ENCODE assay signal across 2 cellular contexts in the genomic region with DNA sequence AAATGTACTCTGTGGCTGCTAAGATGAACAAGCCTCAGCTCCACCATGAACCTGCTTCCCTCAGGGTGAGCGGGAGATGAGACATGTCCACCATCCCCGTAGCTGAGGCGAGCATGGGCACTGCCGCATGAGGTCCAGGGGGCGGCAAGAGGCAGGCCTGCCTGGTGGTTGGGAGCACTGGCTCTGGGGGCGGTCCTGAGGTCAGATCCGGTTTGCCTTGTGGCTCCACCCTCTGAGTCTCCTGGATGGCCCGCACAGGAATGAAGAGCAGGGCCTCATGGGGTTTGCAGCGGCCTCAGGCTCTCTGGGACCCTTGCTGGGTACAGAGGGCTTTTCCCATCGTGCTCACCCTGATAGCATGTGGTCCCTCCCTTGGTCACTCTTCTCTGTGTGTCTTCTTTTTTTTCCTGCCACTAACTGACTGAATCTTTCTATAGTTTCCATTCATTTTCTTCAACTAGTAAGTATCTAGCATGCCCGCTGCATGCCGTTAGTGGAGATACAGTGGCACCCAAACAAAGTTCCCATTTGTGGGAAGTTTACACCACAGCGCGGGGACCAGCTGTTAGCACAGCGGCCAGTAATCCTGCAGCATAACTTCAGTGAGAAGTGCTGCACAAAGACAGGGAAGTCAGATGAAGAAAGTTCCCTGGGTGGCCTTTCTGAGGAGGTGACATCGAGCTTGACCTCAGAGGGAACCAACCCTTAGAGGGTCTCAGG.
TF ChIP-seq lines count a peak whose summit lies in the region.

No MANE protein-coding gene starts in this region.

TF ChIP-seq in K562, 482 proteins besides CTCF, POLR2A, EP300 and RAD21:
- no peak for TF ChIP-seq PYGO2 (tag; IDR thresholded peaks at IDR 0.05)
- TF ChIP-seq, protein P1, sequence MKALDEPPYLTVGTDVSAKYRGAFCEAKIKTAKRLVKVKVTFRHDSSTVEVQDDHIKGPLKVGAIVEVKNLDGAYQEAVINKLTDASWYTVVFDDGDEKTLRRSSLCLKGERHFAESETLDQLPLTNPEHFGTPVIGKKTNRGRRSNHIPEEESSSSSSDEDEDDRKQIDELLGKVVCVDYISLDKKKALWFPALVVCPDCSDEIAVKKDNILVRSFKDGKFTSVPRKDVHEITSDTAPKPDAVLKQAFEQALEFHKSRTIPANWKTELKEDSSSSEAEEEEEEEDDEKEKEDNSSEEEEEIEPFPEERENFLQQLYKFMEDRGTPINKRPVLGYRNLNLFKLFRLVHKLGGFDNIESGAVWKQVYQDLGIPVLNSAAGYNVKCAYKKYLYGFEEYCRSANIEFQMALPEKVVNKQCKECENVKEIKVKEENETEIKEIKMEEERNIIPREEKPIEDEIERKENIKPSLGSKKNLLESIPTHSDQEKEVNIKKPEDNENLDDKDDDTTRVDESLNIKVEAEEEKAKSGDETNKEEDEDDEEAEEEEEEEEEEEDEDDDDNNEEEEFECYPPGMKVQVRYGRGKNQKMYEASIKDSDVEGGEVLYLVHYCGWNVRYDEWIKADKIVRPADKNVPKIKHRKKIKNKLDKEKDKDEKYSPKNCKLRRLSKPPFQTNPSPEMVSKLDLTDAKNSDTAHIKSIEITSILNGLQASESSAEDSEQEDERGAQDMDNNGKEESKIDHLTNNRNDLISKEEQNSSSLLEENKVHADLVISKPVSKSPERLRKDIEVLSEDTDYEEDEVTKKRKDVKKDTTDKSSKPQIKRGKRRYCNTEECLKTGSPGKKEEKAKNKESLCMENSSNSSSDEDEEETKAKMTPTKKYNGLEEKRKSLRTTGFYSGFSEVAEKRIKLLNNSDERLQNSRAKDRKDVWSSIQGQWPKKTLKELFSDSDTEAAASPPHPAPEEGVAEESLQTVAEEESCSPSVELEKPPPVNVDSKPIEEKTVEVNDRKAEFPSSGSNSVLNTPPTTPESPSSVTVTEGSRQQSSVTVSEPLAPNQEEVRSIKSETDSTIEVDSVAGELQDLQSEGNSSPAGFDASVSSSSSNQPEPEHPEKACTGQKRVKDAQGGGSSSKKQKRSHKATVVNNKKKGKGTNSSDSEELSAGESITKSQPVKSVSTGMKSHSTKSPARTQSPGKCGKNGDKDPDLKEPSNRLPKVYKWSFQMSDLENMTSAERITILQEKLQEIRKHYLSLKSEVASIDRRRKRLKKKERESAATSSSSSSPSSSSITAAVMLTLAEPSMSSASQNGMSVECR (CRISPR knock-in tag; IDR thresholded peaks at IDR 0.05) = no peak
- peak; percentile 64 for TF ChIP-seq POLR2G (IDR thresholded peaks at IDR 0.05; ENCODE audit: low read depth, low read length)
- TF ChIP-seq NR4A1 (CRISPR knock-in tag; IDR thresholded peaks at IDR 0.05) = no peak
- TF ChIP-seq NR4A1 (tag; IDR thresholded peaks at IDR 0.05) = no peak
- no peak for TF ChIP-seq NCOA6 (IDR thresholded peaks at IDR 0.05)
- TF ChIP-seq ZNF668 (CRISPR knock-in tag; IDR thresholded peaks at IDR 0.05) = no peak
- TF ChIP-seq, protein P2, sequence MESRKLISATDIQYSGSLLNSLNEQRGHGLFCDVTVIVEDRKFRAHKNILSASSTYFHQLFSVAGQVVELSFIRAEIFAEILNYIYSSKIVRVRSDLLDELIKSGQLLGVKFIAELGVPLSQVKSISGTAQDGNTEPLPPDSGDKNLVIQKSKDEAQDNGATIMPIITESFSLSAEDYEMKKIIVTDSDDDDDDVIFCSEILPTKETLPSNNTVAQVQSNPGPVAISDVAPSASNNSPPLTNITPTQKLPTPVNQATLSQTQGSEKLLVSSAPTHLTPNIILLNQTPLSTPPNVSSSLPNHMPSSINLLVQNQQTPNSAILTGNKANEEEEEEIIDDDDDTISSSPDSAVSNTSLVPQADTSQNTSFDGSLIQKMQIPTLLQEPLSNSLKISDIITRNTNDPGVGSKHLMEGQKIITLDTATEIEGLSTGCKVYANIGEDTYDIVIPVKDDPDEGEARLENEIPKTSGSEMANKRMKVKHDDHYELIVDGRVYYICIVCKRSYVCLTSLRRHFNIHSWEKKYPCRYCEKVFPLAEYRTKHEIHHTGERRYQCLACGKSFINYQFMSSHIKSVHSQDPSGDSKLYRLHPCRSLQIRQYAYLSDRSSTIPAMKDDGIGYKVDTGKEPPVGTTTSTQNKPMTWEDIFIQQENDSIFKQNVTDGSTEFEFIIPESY (CRISPR knock-in tag; IDR thresholded peaks at IDR 0.05) = no peak
- no peak for TF ChIP-seq ZNF124 (CRISPR knock-in tag; IDR thresholded peaks at IDR 0.05)
- peak; percentile 75 for TF ChIP-seq RBM22 (IDR thresholded peaks at IDR 0.05; ENCODE audit: low read depth, low read length, poor library complexity, severe bottlenecking)

TF ChIP-seq in HepG2, 621 proteins besides CTCF, POLR2A, EP300 and RAD21:
- no peak for TF ChIP-seq ZNF572 (CRISPR knock-in tag; IDR thresholded peaks at IDR 0.05)
- no peak for TF ChIP-seq KLF16 (CRISPR knock-in tag; IDR thresholded peaks at IDR 0.05)
- TF ChIP-seq AGO2 (optimal IDR thresholded peaks at IDR 0.05; ENCODE audit: low read depth, low read length) = peak; percentile 68
TF ChIP-seq in HepG2: peak in this region for 1.
